Comparison of ENCODE assay signal across 1 cellular context in genomic region chr17:17017343-17018014, GRCh38.
TF ChIP-seq lines count a peak whose summit lies in the region.

No MANE protein-coding gene starts in this region.

TF ChIP-seq in HCT116, 20 proteins besides CTCF, POLR2A, EP300 and RAD21 (continued from another document):
- no peak for TF ChIP-seq ZBTB33 (IDR thresholded peaks at IDR 0.05; ENCODE audit: extremely low read depth, insufficient replicate concordance, low read length)
- no peak for TF ChIP-seq CBX3 (IDR thresholded peaks at IDR 0.05; ENCODE audit: low read depth)
- no peak for TF ChIP-seq CEBPB (IDR thresholded peaks at IDR 0.05; ENCODE audit: low read depth)
- TF ChIP-seq REST (IDR thresholded peaks at IDR 0.05; ENCODE audit: low read depth), result no peak
- TF ChIP-seq EGR1 (IDR thresholded peaks at IDR 0.05; ENCODE audit: low read depth), result no peak
- no peak for TF ChIP-seq SRF (IDR thresholded peaks at IDR 0.05; ENCODE audit: low read depth)
- no peak for TF ChIP-seq ELF1 (IDR thresholded peaks at IDR 0.05; ENCODE audit: borderline replicate concordance, low read depth)
- TF ChIP-seq EZH2phosphoT487 (IDR thresholded peaks at IDR 0.05; ENCODE audit: borderline replicate concordance), result no peak
- no peak for TF ChIP-seq SP1 (IDR thresholded peaks at IDR 0.05; ENCODE audit: low read depth)
- TF ChIP-seq SIN3A (IDR thresholded peaks at IDR 0.05; ENCODE audit: low read depth), result no peak
- no peak for TF ChIP-seq POLR2AphosphoS5 (IDR thresholded peaks at IDR 0.05; ENCODE audit: low read depth, low read length)
- no peak for TF ChIP-seq YY1 (IDR thresholded peaks at IDR 0.05; ENCODE audit: extremely low read depth, insufficient replicate concordance, low read depth, low read length)
- TF ChIP-seq ZNF274 (IDR thresholded peaks at IDR 0.05; ENCODE audit: low read depth, low read length), result no peak
TF ChIP-seq in HCT116: peak in this region for 0.
